ENCODE assay signal across 9 cellular contexts in genomic region chr6:136365781-136366354, GRCh38.
DNase-seq lines count a peak whose midpoint lies in the region; ATAC-seq and TF ChIP-seq lines count a peak whose summit lies in the region.
"Had no signal": no experiment of that assay in that cellular context is flagged by ENCODE, and none has a peak within 500 bp of the region (broad histone marks: within the 10 kb centered on the region; RNA-seq: fewer than 3 reads in every experiment).

No MANE protein-coding gene starts in this region.

- H3K4me1 Mint-ChIP-seq in effector memory CD8-positive, alpha-beta T cell (ENCODE audit: low read depth in 2 of 2): peaks cover 0 to 4% of the 10 kb centered on the region in 2 donors

- peak; percentile 16 for ATAC-seq in effector memory CD8-positive, alpha-beta T cell (replicated peaks)
- ATAC-seq in sciatic nerve: peak; percentile 55

- H3K4me2 ChIP-seq in OCI-LY1 (ENCODE audit: low read length): peak overlapping the region; percentile 14; the same call in 1 of the 2 replicates
- H3K4me2 ChIP-seq: KMS-11 had no signal

- no peak for TF ChIP-seq CTCF in GM12865 (IDR thresholded peaks at IDR 0.05; ENCODE audit: insufficient read depth, low read depth, low read length, missing control alignments)
- TF ChIP-seq CTCF in OCI-LY1 (IDR thresholded peaks at IDR 0.05; ENCODE audit: low read length): no peak

- no peak overlapping the region for H3K27ac ChIP-seq in OCI-LY1 (ENCODE audit: low read depth, low read length, poor library complexity, severe bottlenecking)
- H3K27ac ChIP-seq: KMS-11 had no signal

- H3K79me2 ChIP-seq in OCI-LY1 (ENCODE audit: insufficient read depth, low read length): no peaks in the 10 kb centered on the region

- no peaks in the 10 kb centered on the region for H3K27me3 ChIP-seq in OCI-LY1 (ENCODE audit: insufficient read depth, low read length)

- H3K9ac ChIP-seq in OCI-LY1 (ENCODE audit: low read length): no peak overlapping the region
- H3K9ac ChIP-seq: KMS-11 had no signal

- no peaks in the 10 kb centered on the region for H3K9me2 ChIP-seq in OCI-LY1 (ENCODE audit: low read depth, low read length)

- H3F3A ChIP-seq in OCI-LY1 (ENCODE audit: insufficient read depth, low read length): no peaks in the 10 kb centered on the region

- H3K9me3 ChIP-seq in OCI-LY1 (ENCODE audit: low read length): no peaks in the 10 kb centered on the region

- no peaks in the 10 kb centered on the region for H4K20me1 ChIP-seq in OCI-LY1 (ENCODE audit: insufficient read depth, low read length)

- H3K27me3 Mint-ChIP-seq in effector memory CD8-positive, alpha-beta T cell: peaks cover 24 to 31% of the 10 kb centered on the region in 2 donors

- H3K4me1 ChIP-seq in OCI-LY1 (ENCODE audit: insufficient read depth, low read length, severe bottlenecking): no peaks in the 10 kb centered on the region

- H2AFZ ChIP-seq in OCI-LY1 (ENCODE audit: low read length): no peak overlapping the region

- peak overlapping the region in 1 of 2 donors; percentile 2 for H3K4me3 Mint-ChIP-seq in effector memory CD8-positive, alpha-beta T cell

- intact Hi-C loops in sciatic nerve (cut with DNase I): no loop called here

- H3K4me3 ChIP-seq in GM12865 (ENCODE audit: low read depth, low read length): no peak overlapping the region
- no peak overlapping the region for H3K4me3 ChIP-seq in OCI-LY1 (ENCODE audit: low read depth, low read length, poor library complexity, severe bottlenecking)

- peak; percentile 46 for DNase-seq in GM12865 (ENCODE audit: low read depth)
- no peak for DNase-seq in effector memory CD8-positive, alpha-beta T cell
- DNase-seq in sciatic nerve (ENCODE audit: low spot score): peak; percentile 70
- no peak for DNase-seq in NCI-H1436 treated with DMSO at 0.1 percent for 48 hours (lab: John Stamatoyannopoulos, UW)
- no peak for DNase-seq in effector CD8-positive, alpha-beta T cell (lab: John Stamatoyannopoulos, UW)
- DNase-seq in dermis blood vessel endothelial cell: no peak
- no peak for DNase-seq in HCEC 1CT

- no peaks in the 10 kb centered on the region for H3K9me3 Mint-ChIP-seq in effector memory CD8-positive, alpha-beta T cell

- H3K36me3 ChIP-seq in OCI-LY1 (ENCODE audit: insufficient read depth, low read length): no peaks in the 10 kb centered on the region

- H3K27ac Mint-ChIP-seq in effector memory CD8-positive, alpha-beta T cell: no peak overlapping the region

- no peaks in the 10 kb centered on the region for H3K36me3 Mint-ChIP-seq in effector memory CD8-positive, alpha-beta T cell (ENCODE audit: insufficient read depth)

Comparison
In these comparisons a context has a peak if more than half of its experiments do, and no peak if none do; other contexts are left out.
1. DNase-seq: peak in GM12865 (single experiment) and sciatic nerve (single experiment); none in effector memory CD8-positive, alpha-beta T cell (0 of 3), NCI-H1436 treated with DMSO at 0.1 percent for 48 hours (single experiment), effector CD8-positive, alpha-beta T cell (single experiment), dermis blood vessel endothelial cell (single experiment) and HCEC 1CT (single experiment).